In the genomic region with DNA sequence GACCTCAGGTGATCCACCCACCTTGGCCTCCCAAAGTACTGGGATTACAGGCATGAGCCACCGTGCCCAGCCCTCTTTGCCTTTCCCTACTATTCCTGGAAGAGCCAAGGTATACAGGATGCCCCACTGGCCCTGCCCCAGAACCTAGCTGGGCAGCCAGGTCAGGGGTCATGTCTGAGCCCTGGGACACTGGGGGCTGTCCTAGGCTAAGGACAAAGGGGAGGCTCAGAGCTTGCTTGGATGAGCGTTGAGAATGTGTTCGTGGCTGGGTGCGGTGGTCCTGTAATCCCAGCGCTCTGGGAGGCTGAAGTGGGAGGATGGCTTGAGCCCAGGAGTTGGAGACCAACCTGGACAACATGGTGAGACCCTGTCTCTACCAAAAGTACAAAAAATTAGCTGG, we compare ENCODE assay signal across 9 cellular contexts. TPM values are rescaled to one million over a fixed set of nuclear protein-coding genes. Genes with fewer than 3 reads are reported as not detected.
DNase-seq lines count a peak whose midpoint lies in the region; ATAC-seq, FAIRE-seq and TF ChIP-seq lines count a peak whose summit lies in the region.
"Not testable (repeated sequence)": the region's sequence is repeated elsewhere in the genome, so short reads cannot be mapped to it uniquely, and the experiment has no call there.
"Had no signal": no experiment of that assay in that cellular context is flagged by ENCODE, and none has a peak within 500 bp of the region (broad histone marks: within the 10 kb centered on the region; RNA-seq: fewer than 3 reads in every experiment).

No MANE protein-coding gene starts in this region.

- H4K20me1 ChIP-seq in K562 (replicated peaks; ENCODE audit: control insufficient read depth, insufficient read depth, low read length): not testable (repeated sequence)

- H2AFZ ChIP-seq in K562 (ENCODE audit: low read depth, low read length): not testable (repeated sequence)

- not testable (repeated sequence) for H3K9me1 ChIP-seq in K562 (ENCODE audit: control insufficient read depth, insufficient read depth, low read length)

- H3K27me3 Mint-ChIP-seq in stimulated activated memory B cell treated with anti-CD40 and anti-IgM and Interleukin-4, amounts not matched to agents 10 μg/mL and 1 μg/mL and 100 μg/mL, for 72 hours: not testable (repeated sequence)

- in situ Hi-C loops in K562 (cut with MboI): loop anchor here (5.0 kb wide), 1 partner anchor 99 kb away; no protein-coding TSS in a partner anchor

- H3K9me3 ChIP-seq in K562 (replicated peaks; ENCODE audit: control insufficient read depth, insufficient read depth, low read depth, low read length); aorta (ENCODE audit: control insufficient read depth, low read length): not testable (repeated sequence)

- H3K9ac ChIP-seq in K562 (ENCODE audit: insufficient read depth in 1 of 2, low read depth in 2 of 2, low read length in 2 of 2): not testable (repeated sequence)

- H3K4me3 ChIP-seq in K562; aorta (ENCODE audit: low read length in 2 of 2): not testable (repeated sequence)

- H3K27ac ChIP-seq in K562 (ENCODE audit: extremely low read depth, low read depth, low read length); aorta (ENCODE audit: low read depth in 1 of 2, low read length in 2 of 2): not testable (repeated sequence)

- peak; percentile 6; the same call in 1 of the 3 replicates for ATAC-seq in K562
- ATAC-seq in left lobe of liver: peak; percentile 9
- ATAC-seq in omental fat pad (ENCODE audit: low FRiP score): peak; percentile 16
- ATAC-seq in stimulated activated memory B cell treated with anti-CD40 and anti-IgM and Interleukin-4, amounts not matched to agents 10 μg/mL and 1 μg/mL and 100 μg/mL, for 72 hours: peak; percentile 39
- ATAC-seq in aorta (ENCODE audit: low FRiP score): peak; percentile 44

- H3K4me1 Mint-ChIP-seq in stimulated activated memory B cell treated with anti-CD40 and anti-IgM and Interleukin-4, amounts not matched to agents 10 μg/mL and 1 μg/mL and 100 μg/mL, for 72 hours: not testable (repeated sequence)

- not testable (repeated sequence) for TF ChIP-seq POLR2A in K562 (conservative IDR thresholded peaks at IDR 0.05)

- TF ChIP-seq RAD21 in K562 (CRISPR knock-in tag; conservative IDR thresholded peaks at IDR 0.05 in 1 of 2, IDR thresholded peaks at IDR 0.05 in 1 of 2): not testable (repeated sequence)

- DNase-seq in activated CD4-positive, alpha-beta T cell treated with anti-CD3 and anti-CD28 coated beads for 1 hour: peak; percentile 7
- DNase-seq in K562 (ENCODE audit: extremely low read depth in 1 of 4, low spot score in 3 of 4); omental fat pad (ENCODE audit: low spot score): not testable (repeated sequence)
- peak; percentile 66 for DNase-seq in cardiac septum (ENCODE audit: low spot score)
- peak; percentile 48 for DNase-seq in left lobe of liver (ENCODE audit: low spot score)
- DNase-seq in aorta: peak in 1 of 2 donors; percentile 55

- not testable (repeated sequence) for TF ChIP-seq CTCF in K562 (IDR thresholded peaks at IDR 0.05 in 2 of 3, conservative IDR thresholded peaks at IDR 0.05 in 1 of 3; ENCODE audit: insufficient read depth in 2 of 3, low read depth in 1 of 3, low read length in 3 of 3); omental fat pad (IDR thresholded peaks at IDR 0.05)

- H3K9me3 Mint-ChIP-seq in stimulated activated memory B cell treated with anti-CD40 and anti-IgM and Interleukin-4, amounts not matched to agents 10 μg/mL and 1 μg/mL and 100 μg/mL, for 72 hours: not testable (repeated sequence)

- H3K27me3 ChIP-seq in K562 (ENCODE audit: control insufficient read depth in 2 of 2, insufficient read depth in 2 of 2, low read length in 2 of 2); aorta (ENCODE audit: control insufficient read depth in 1 of 2, insufficient read depth in 2 of 2, low read length in 1 of 2): not testable (repeated sequence)

- FAIRE-seq in K562 (lab: Jason Lieb, UNC): not testable (repeated sequence)

- BruUV-seq in K562 (replicated peaks; lab: Mats Ljungman, UMichigan): not testable (repeated sequence)

- not testable (repeated sequence) for H3K36me3 ChIP-seq in K562 (ENCODE audit: control insufficient read depth, insufficient read depth, low read length); aorta (ENCODE audit: control insufficient read depth in 1 of 2, insufficient read depth in 2 of 2, low read length in 1 of 2)

- H3K4me2 ChIP-seq in K562 (ENCODE audit: insufficient read depth, low read length): not testable (repeated sequence)

- not testable (repeated sequence) for H3K4me3 Mint-ChIP-seq in stimulated activated memory B cell treated with anti-CD40 and anti-IgM and Interleukin-4, amounts not matched to agents 10 μg/mL and 1 μg/mL and 100 μg/mL, for 72 hours

- H3K79me2 ChIP-seq in K562 (ENCODE audit: control insufficient read depth, insufficient read depth, low read length): not testable (repeated sequence)

- CTCF ChIA-PET in K562 (lab: Yijun Ruan, JAX; ENCODE audit: low intra/inter-chr PET ratio): not testable (repeated sequence)

- not testable (repeated sequence) for H3K27ac Mint-ChIP-seq in stimulated activated memory B cell treated with anti-CD40 and anti-IgM and Interleukin-4, amounts not matched to agents 10 μg/mL and 1 μg/mL and 100 μg/mL, for 72 hours

- intact Hi-C loops in K562 (cut with micrococcal nuclease); cardiac septum (cut with DNase I); aorta (cut with DNase I): not testable (repeated sequence)

- not testable (repeated sequence) for H3K36me3 Mint-ChIP-seq in stimulated activated memory B cell treated with anti-CD40 and anti-IgM and Interleukin-4, amounts not matched to agents 10 μg/mL and 1 μg/mL and 100 μg/mL, for 72 hours

- WGBS in K562 (ENCODE audit: insufficient coverage, low coverage, missing lambda C conversion rate): 18% methylated on average over 5 of the region's 5 CpGs
- WGBS in aorta, 2 donors: 81 to 83% methylated on average over 5 of the region's 5 CpGs

- H3K4me1 ChIP-seq in K562 (replicated peaks in 1 of 2; ENCODE audit: control insufficient read depth in 2 of 2, insufficient read depth in 2 of 2, low read length in 2 of 2); aorta (ENCODE audit: control insufficient read depth in 1 of 2, insufficient read depth in 2 of 2, low read length in 2 of 2): not testable (repeated sequence)

- not testable (repeated sequence) for TF ChIP-seq EP300 in K562 (IDR thresholded peaks at IDR 0.05; ENCODE audit: low read length)

- POLR2A ChIA-PET in K562 (lab: Yijun Ruan, JAX): not testable (repeated sequence)

RNA-seq across cellular contexts. Expression of gene POLR2J3, which starts 6.1 kb away (rescaled TPM):
- total RNA-seq in K562 (2011; cell fraction: chromatin; rRNA removed; ENCODE audit: low replicate concordance): 669 and 806 TPM in 2 replicates
- 366 and 414 TPM in 2 replicates for total RNA-seq in K562 (2011; cell fraction: nucleolus; rRNA removed)
- total RNA-seq in K562 (2011; cell fraction: nucleoplasm; rRNA removed): 540 and 610 TPM in 2 replicates
- total RNA-seq in K562 (2014; rRNA removed): 30.9 and 39.3 TPM in 2 replicates
- 112 and 146 TPM in 2 replicates for total RNA-seq in K562 (2014; rRNA removed; fragmentation: Illumina TruSeq; extraction: Trizol)
- 121 and 126 TPM in 2 replicates for total RNA-seq in K562 (2015; rRNA removed; fragmentation: Illumina TruSeq; extraction: Trizol)
- 35.4 and 35.5 TPM in 2 replicates for total RNA-seq in K562 (2021)
- polyA plus RNA-seq in K562 (2011; rRNA removed): 58.5 and 107 TPM in 2 replicates
- 39.7 and 49.1 TPM in 2 replicates for polyA plus RNA-seq in K562 (2011; cell fraction: cytosol; rRNA removed)
- 127 and 175 TPM in 2 replicates for polyA plus RNA-seq in K562 (2011; cell fraction: nucleus; rRNA removed)
- 56.0 and 88.4 TPM in 2 replicates for polyA plus RNA-seq in K562 (2012)
- polyA plus RNA-seq in K562 (2014; fragmentation: Illumina TruSeq; extraction: Trizol): 114 and 170 TPM in 2 replicates
- 10 to 100 TPM; 59.6 to 62.9 TPM for polyA plus RNA-seq in K562 (2014; fragmentation: Nextera tagmentation; extraction: Ambion mirVana)
- polyA plus RNA-seq in K562 (2014; rRNA removed): 38.5 and 44.8 TPM in 2 replicates
- 79.3 and 93.4 TPM in 2 replicates for polyA minus RNA-seq in K562 (2011; rRNA and poly(A)+ RNA removed)
- polyA minus RNA-seq in K562 (2011; cell fraction: cytosol; rRNA and poly(A)+ RNA removed): 19.3 and 26.9 TPM in 2 replicates
- polyA minus RNA-seq in K562 (2011; cell fraction: nucleus; rRNA and poly(A)+ RNA removed): 143 and 182 TPM in 2 replicates
- 18.9 TPM for total RNA-seq in cardiac septum
- total RNA-seq in left lobe of liver: 15.1 TPM
- total RNA-seq in omental fat pad: 10 to 100 TPM; 20.5 to 30.7 (median 25.6) TPM
- 10 to 100 TPM; 27.5 to 69.9 TPM for total RNA-seq in aorta
- 10 to 100 TPM; 35.4 to 64.7 TPM for polyA plus RNA-seq in aorta

RNA-seq across cellular contexts. Expression of gene SPDYE2, which starts 27.5 kb away (rescaled TPM):
- 0.37 TPM in 1 of 2 replicates, not detected in the other for total RNA-seq in K562 (2011; cell fraction: chromatin; rRNA removed; ENCODE audit: low replicate concordance)
- not detected in 2 replicates for total RNA-seq in K562 (2011; cell fraction: nucleolus; rRNA removed)
- total RNA-seq in K562 (2011; cell fraction: nucleoplasm; rRNA removed): not detected in 2 replicates
- total RNA-seq in K562 (2014; rRNA removed) (not detected in 2 replicates), K562 (2014; rRNA removed; fragmentation: Illumina TruSeq; extraction: Trizol) (not detected in 2 replicates), K562 (2015; rRNA removed; fragmentation: Illumina TruSeq; extraction: Trizol) (not detected in 2 replicates), K562 (2021) (not detected in 2 replicates), cardiac septum (not detected), left lobe of liver (not detected), omental fat pad (not detected), aorta (not detected)
- polyA plus RNA-seq in K562 (2011; rRNA removed) (not detected in 2 replicates), K562 (2014; fragmentation: Illumina TruSeq; extraction: Trizol) (not detected in 2 replicates), K562 (2014; fragmentation: Nextera tagmentation; extraction: Ambion mirVana) (under 1 TPM; 0.34 to 0.76 TPM), K562 (2014; rRNA removed) (not detected in 2 replicates), aorta (not detected)
- polyA plus RNA-seq in K562 (2011; cell fraction: cytosol; rRNA removed): not detected in 2 replicates
- polyA plus RNA-seq in K562 (2011; cell fraction: nucleus; rRNA removed): not detected in 2 replicates
- 1.2 and 2.4 TPM in 2 replicates for polyA plus RNA-seq in K562 (2012)
- not detected in 2 replicates for polyA minus RNA-seq in K562 (2011; rRNA and poly(A)+ RNA removed)
- not detected in 2 replicates for polyA minus RNA-seq in K562 (2011; cell fraction: cytosol; rRNA and poly(A)+ RNA removed)
- not detected in 2 replicates for polyA minus RNA-seq in K562 (2011; cell fraction: nucleus; rRNA and poly(A)+ RNA removed)
- total RNA-seq: PC-3 had no signal
- polyA plus RNA-seq: A549 had no signal

RNA-seq across cellular contexts. Expression of gene UPK3BL2, which starts 35.0 kb away (rescaled TPM):
- 59.6 and 142 TPM in 2 replicates for total RNA-seq in K562 (2011; cell fraction: chromatin; rRNA removed; ENCODE audit: low replicate concordance)
- total RNA-seq in K562 (2011; cell fraction: nucleolus; rRNA removed): 57.0 and 58.6 TPM in 2 replicates
- total RNA-seq in K562 (2011; cell fraction: nucleoplasm; rRNA removed): 63.1 and 82.7 TPM in 2 replicates
- 5.6 and 9.1 TPM in 2 replicates for total RNA-seq in K562 (2014; rRNA removed)
- 3.4 and 3.7 TPM in 2 replicates for total RNA-seq in K562 (2014; rRNA removed; fragmentation: Illumina TruSeq; extraction: Trizol)
- 7.7 and 7.8 TPM in 2 replicates for total RNA-seq in K562 (2015; rRNA removed; fragmentation: Illumina TruSeq; extraction: Trizol)
- total RNA-seq in K562 (2021): 17.0 and 17.6 TPM in 2 replicates
- 6.0 and 9.1 TPM in 2 replicates for polyA plus RNA-seq in K562 (2011; rRNA removed)
- 4.2 and 12.3 TPM in 2 replicates for polyA plus RNA-seq in K562 (2011; cell fraction: cytosol; rRNA removed)
- polyA plus RNA-seq in K562 (2011; cell fraction: nucleus; rRNA removed): 38.0 and 69.8 TPM in 2 replicates
- polyA plus RNA-seq in K562 (2012): 5.3 and 17.9 TPM in 2 replicates
- polyA plus RNA-seq in K562 (2014; fragmentation: Illumina TruSeq; extraction: Trizol): 7.9 and 11.4 TPM in 2 replicates
- under 1 TPM in 1 of 2 experiments, not detected in 1; 0.77 TPM for polyA plus RNA-seq in K562 (2014; fragmentation: Nextera tagmentation; extraction: Ambion mirVana)
- polyA plus RNA-seq in K562 (2014; rRNA removed): 24.8 and 26.1 TPM in 2 replicates
- 1.1 and 3.8 TPM in 2 replicates for polyA minus RNA-seq in K562 (2011; rRNA and poly(A)+ RNA removed)
- polyA minus RNA-seq in K562 (2011; cell fraction: cytosol; rRNA and poly(A)+ RNA removed): 2.5 and 7.6 TPM in 2 replicates
- polyA minus RNA-seq in K562 (2011; cell fraction: nucleus; rRNA and poly(A)+ RNA removed): 4.0 and 5.5 TPM in 2 replicates
- total RNA-seq in cardiac septum: 7.7 TPM
- total RNA-seq in left lobe of liver: 8.5 TPM
- total RNA-seq in omental fat pad: 10 to 100 TPM in 1 of 4 donors, 1 to 10 TPM in 3; 1.6 to 11.7 (median 5.6) TPM
- total RNA-seq in aorta: 10 to 100 TPM; 19.5 to 41.7 TPM
- polyA plus RNA-seq in aorta: 10 to 100 TPM in 1 of 2 donors, 1 to 10 TPM in 1; 4.0 to 27.5 TPM

RNA-seq across cellular contexts. Expression of gene RASA4, which starts 38.1 kb away (rescaled TPM):
- 42.6 and 152 TPM in 2 replicates for total RNA-seq in K562 (2011; cell fraction: chromatin; rRNA removed; ENCODE audit: low replicate concordance)
- 83.8 and 91.7 TPM in 2 replicates for total RNA-seq in K562 (2011; cell fraction: nucleolus; rRNA removed)
- total RNA-seq in K562 (2011; cell fraction: nucleoplasm; rRNA removed): 49.6 and 54.0 TPM in 2 replicates
- total RNA-seq in K562 (2014; rRNA removed) (4.6 and 5.8 TPM in 2 replicates), K562 (2014; rRNA removed; fragmentation: Illumina TruSeq; extraction: Trizol) (0.99 and 1.4 TPM in 2 replicates), K562 (2015; rRNA removed; fragmentation: Illumina TruSeq; extraction: Trizol) (1.9 and 2.8 TPM in 2 replicates), K562 (2021) (7.7 and 10.9 TPM in 2 replicates), cardiac septum (40.9 TPM), left lobe of liver (10.7 TPM), omental fat pad (10 to 100 TPM; 13.9 to 56.0 (median 25.5) TPM), aorta (100 to 1,000 TPM; 133 to 354 TPM)
- polyA plus RNA-seq in K562 (2011; rRNA removed) (4.8 and 7.7 TPM in 2 replicates), K562 (2014; fragmentation: Illumina TruSeq; extraction: Trizol) (2.8 and 4.3 TPM in 2 replicates), K562 (2014; fragmentation: Nextera tagmentation; extraction: Ambion mirVana) (under 1 TPM; 0.36 to 0.52 TPM), K562 (2014; rRNA removed) (6.1 and 8.7 TPM in 2 replicates), aorta (10 to 100 TPM; 19.2 to 62.0 TPM)
- polyA plus RNA-seq in K562 (2011; cell fraction: cytosol; rRNA removed): 6.1 and 7.5 TPM in 2 replicates
- polyA plus RNA-seq in K562 (2011; cell fraction: nucleus; rRNA removed): 27.4 and 60.3 TPM in 2 replicates
- 6.3 and 11.2 TPM in 2 replicates for polyA plus RNA-seq in K562 (2012)
- polyA minus RNA-seq in K562 (2011; rRNA and poly(A)+ RNA removed): 9.8 and 18.0 TPM in 2 replicates
- 8.4 and 12.8 TPM in 2 replicates for polyA minus RNA-seq in K562 (2011; cell fraction: cytosol; rRNA and poly(A)+ RNA removed)
- polyA minus RNA-seq in K562 (2011; cell fraction: nucleus; rRNA and poly(A)+ RNA removed): 23.4 and 27.2 TPM in 2 replicates
